22 cellular contexts compared by ENCODE assay signal in the genomic region with DNA sequence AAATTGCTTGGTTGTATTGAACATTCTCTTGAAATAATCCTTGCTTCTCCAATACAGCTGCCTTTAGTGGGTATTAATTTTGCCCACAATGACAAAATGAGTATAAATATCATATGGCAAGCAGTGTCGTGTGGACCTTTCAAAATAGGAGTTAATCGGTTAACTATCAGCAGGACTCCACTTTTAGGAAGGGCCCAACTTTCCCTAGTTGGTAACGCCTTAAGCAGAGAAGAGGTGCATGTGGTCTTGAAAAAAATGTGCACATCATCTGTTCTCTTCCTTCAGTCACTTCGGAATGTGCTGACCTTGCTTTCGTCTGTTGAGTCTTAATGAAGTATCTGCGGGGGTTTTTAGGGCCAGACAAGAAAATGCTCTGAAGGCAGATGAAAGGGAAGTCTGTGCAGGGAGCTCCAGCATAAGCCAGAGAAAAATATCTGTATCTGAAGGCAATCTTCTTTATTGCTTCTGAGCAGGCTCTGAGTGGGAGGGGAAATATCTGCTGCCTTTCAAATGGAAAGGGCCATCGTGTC.
A peak's percentile ranks its signal among the peaks of the same experiment; 100 is the strongest.
DNase-seq lines count a peak whose midpoint lies in the region; ATAC-seq and TF ChIP-seq lines count a peak whose summit lies in the region.
"Had no signal": no experiment of that assay in that cellular context is flagged by ENCODE, and none has a peak within 500 bp of the region (broad histone marks: within the 10 kb centered on the region; RNA-seq: fewer than 3 reads in every experiment).

No MANE protein-coding gene starts in this region.

- H3K9me3 Mint-ChIP-seq in CD8-positive, alpha-beta T cell = peaks cover 2% of the 10 kb centered on the region
- H3K9me3 Mint-ChIP-seq: neural crest cell had no signal

- no peak for TF ChIP-seq EP300 in transverse colon (IDR thresholded peaks at IDR 0.05; ENCODE audit: low read depth)

- H3K9me3 ChIP-seq in CD8-positive, alpha-beta T cell (ENCODE audit: low read length) = no peaks in the 10 kb centered on the region
- no peaks in the 10 kb centered on the region; the same call in 1 of the 2 replicates for H3K9me3 ChIP-seq in SK-N-MC (ENCODE audit: low read depth, low read length)
- no peaks in the 10 kb centered on the region for H3K9me3 ChIP-seq in transverse colon
- H3K9me3 ChIP-seq: esophagus muscularis mucosa, tibial nerve had no signal

- H3K4me1 Mint-ChIP-seq in CD8-positive, alpha-beta T cell (ENCODE audit: low read depth) = peaks cover 15% of the 10 kb centered on the region
- H3K4me1 Mint-ChIP-seq: neural crest cell, T-helper 17 cell had no signal

- H3K27me3 ChIP-seq in CD8-positive, alpha-beta T cell (ENCODE audit: insufficient read depth, low read length) = no peaks in the 10 kb centered on the region
- H3K27me3 ChIP-seq in transverse colon = no peaks in the 10 kb centered on the region
- H3K27me3 ChIP-seq: esophagus muscularis mucosa, tibial nerve had no signal

- no peak overlapping the region for H3K4me3 Mint-ChIP-seq in CD8-positive, alpha-beta T cell
- H3K4me3 Mint-ChIP-seq: activated CD4-positive, alpha-beta memory T cell treated with anti-CD3 and anti-CD28 coated beads for 36 hours; neural crest cell; T-helper 17 cell had no signal

- intact Hi-C loops in CD8-positive, alpha-beta T cell (cut with DNase I, micrococcal nuclease) = no loop called here
- intact Hi-C loops in transverse colon (cut with DNase I; ENCODE audit: low total_unique reads) = no loop called here

- H3K36me3 ChIP-seq in CD8-positive, alpha-beta T cell (ENCODE audit: insufficient read depth, low read length) = no peaks in the 10 kb centered on the region
- no peaks in the 10 kb centered on the region for H3K36me3 ChIP-seq in SK-N-MC (ENCODE audit: insufficient read depth, low read length)
- no peaks in the 10 kb centered on the region for H3K36me3 ChIP-seq in transverse colon
- H3K36me3 ChIP-seq: esophagus muscularis mucosa, tibial nerve had no signal

- CTCF ChIA-PET in CD8-positive, alpha-beta T cell (lab: Charles Lee) = no interaction called here

- DNase-seq in CD8-positive, alpha-beta T cell = no peak
- DNase-seq in SK-N-MC (ENCODE audit: low read depth, low spot score) (peak; percentile 97), fibroblast of villous mesenchyme (ENCODE audit: low read depth) (peak; percentile 64), non-pigmented ciliary epithelial cell (ENCODE audit: low read depth) (peak; percentile 19), ecto neural progenitor cell (ENCODE audit: low spot score) (no peak), DMS153 treated with DMSO at 0.1 percent for 48 hours (lab: John Stamatoyannopoulos, UW; ENCODE audit: unreplicated experiment) (no peak), NCI-H146 (lab: John Stamatoyannopoulos, UW) (no peak), transverse colon (no peak)
- DNase-seq: activated CD4-positive, alpha-beta memory T cell treated with anti-CD3 and anti-CD28 coated beads for 36 hours; activated naive CD4-positive, alpha-beta T cell treated with anti-CD3 and anti-CD28 coated beads, Interleukin-2, amount 50 U/mL, for 16 hours; activated T-cell treated with anti-CD3 and anti-CD28 coated beads, Interleukin-2, amount 50 U/mL, for 48 hours; HCEC 1CT; NCI-H1105; NCI-H69; retina; SHP77 treated with DMSO at 0.1 percent for 48 hours; stimulated activated naive CD8-positive, alpha-beta T cell treated with anti-CD3 and anti-CD28 coated beads, Interleukin-15, Interleukin-2, amounts not matched to agents 100 U/mL and 50 U/mL, for 24 hours; T-helper 17 cell had no signal

- 80 to 87% methylated on average over 6 to 7 of the region's 7 CpGs for WGBS in transverse colon (ENCODE audit: low coverage in 1 of 2), 2 donors

- no peak for TF ChIP-seq POLR2A in transverse colon (IDR thresholded peaks at IDR 0.05)

- POLR2A ChIA-PET in CD8-positive, alpha-beta T cell (lab: Charles Lee) = no interaction called here

- in situ Hi-C loops in transverse colon (cut with MboI; ENCODE audit: low pct_ligation_motif_present in 1 of 4, low pct_unique_long_range_greater_than_20kb in 1 of 4, low sequenced_read_pairs in 3 of 4) = no loop called here

- peak overlapping the region; percentile 38 for H3K27ac Mint-ChIP-seq in CD8-positive, alpha-beta T cell
- H3K27ac Mint-ChIP-seq: activated CD4-positive, alpha-beta memory T cell treated with anti-CD3 and anti-CD28 coated beads for 36 hours; T-helper 17 cell had no signal

- H3K27me3 Mint-ChIP-seq in CD8-positive, alpha-beta T cell (ENCODE audit: low read depth) = no peaks in the 10 kb centered on the region
- H3K27me3 Mint-ChIP-seq: activated CD4-positive, alpha-beta memory T cell treated with anti-CD3 and anti-CD28 coated beads for 36 hours; T-helper 17 cell had no signal

- peak overlapping the region; percentile 56 for H3K9ac ChIP-seq in SK-N-MC (ENCODE audit: insufficient read length)
- H3K9ac ChIP-seq: KMS-11 had no signal

- no peaks in the 10 kb centered on the region for H3K36me3 Mint-ChIP-seq in CD8-positive, alpha-beta T cell
- H3K36me3 Mint-ChIP-seq: activated CD4-positive, alpha-beta memory T cell treated with anti-CD3 and anti-CD28 coated beads for 36 hours had no signal

- no peak overlapping the region for H3K4me3 ChIP-seq in CD8-positive, alpha-beta T cell (ENCODE audit: low read depth, low read length)
- peak overlapping the region; percentile 55 for H3K4me3 ChIP-seq in SK-N-MC
- no peak overlapping the region for H3K4me3 ChIP-seq in fibroblast of villous mesenchyme (ENCODE audit: low read depth, low read length)
- H3K4me3 ChIP-seq in transverse colon = no peak overlapping the region
- H3K4me3 ChIP-seq: esophagus muscularis mucosa, tibial nerve had no signal

- no peak overlapping the region for H3K27ac ChIP-seq in CD8-positive, alpha-beta T cell (ENCODE audit: low read depth, low read length)
- peak overlapping the region; percentile 99 for H3K27ac ChIP-seq in SK-N-MC
- H3K27ac ChIP-seq in transverse colon = no peak overlapping the region
- H3K27ac ChIP-seq: esophagus muscularis mucosa, KMS-11, tibial nerve had no signal

- peak; percentile 26 for ATAC-seq in CD8-positive, alpha-beta T cell
- ATAC-seq: T-helper 17 cell had no signal

- no peak for TF ChIP-seq CTCF in CD8-positive, alpha-beta T cell (IDR thresholded peaks at IDR 0.05)
- no peak for TF ChIP-seq CTCF in fibroblast of villous mesenchyme (IDR thresholded peaks at IDR 0.05; ENCODE audit: insufficient read depth, low read depth, low read length)
- TF ChIP-seq CTCF in transverse colon (IDR thresholded peaks at IDR 0.05) = no peak

- no peaks in the 10 kb centered on the region for H3K4me1 ChIP-seq in CD8-positive, alpha-beta T cell (ENCODE audit: insufficient read depth, low read length)
- peaks cover 0 to 4% (median 0%) of the 10 kb centered on the region in 4 donors for H3K4me1 ChIP-seq in transverse colon

Comparison
In these comparisons a context has a peak if more than half of its experiments do, and no peak if none do; other contexts are left out.
1. DNase-seq: peak in SK-N-MC (single experiment), fibroblast of villous mesenchyme (single experiment) and non-pigmented ciliary epithelial cell (single experiment); none in CD8-positive, alpha-beta T cell (0 of 7), ecto neural progenitor cell (single experiment), DMS153 treated with DMSO at 0.1 percent for 48 hours (single experiment), NCI-H146 (single experiment) and transverse colon (single experiment).